ENCODE assay signal across 25 cellular contexts in the genomic region with DNA sequence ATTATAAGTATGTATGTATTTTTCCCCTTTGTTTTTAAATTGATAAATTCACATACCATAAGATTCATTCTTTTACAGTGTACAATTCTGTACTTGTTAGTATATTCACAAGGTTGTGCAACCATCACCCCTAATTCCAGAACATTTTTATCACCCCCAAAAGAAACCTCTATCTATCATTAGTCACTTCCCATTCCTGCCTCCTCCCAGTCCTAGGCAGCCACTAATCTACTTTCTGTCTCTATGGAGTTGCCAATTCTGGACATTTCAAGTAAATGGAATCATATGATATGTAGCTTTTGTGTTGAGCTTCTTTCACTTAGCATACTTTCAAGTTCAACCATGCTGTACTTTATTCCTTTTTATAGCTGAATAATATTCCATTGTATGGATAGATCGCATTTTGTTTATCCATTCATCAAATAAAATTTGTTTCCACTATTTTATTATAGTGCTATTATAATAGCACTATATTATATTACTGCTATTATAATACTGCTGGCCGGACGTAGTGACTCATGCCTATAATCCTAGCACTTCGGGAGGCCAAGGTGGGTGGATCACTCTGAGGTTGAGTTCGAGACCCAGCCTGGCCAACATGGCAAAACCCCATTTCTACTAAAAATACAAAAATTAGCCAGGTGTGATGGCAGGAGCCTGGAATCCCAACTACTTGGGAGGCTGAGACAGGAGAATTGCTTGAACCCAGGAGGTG. TPM values are rescaled to one million over a fixed set of nuclear protein-coding genes. Genes with fewer than 3 reads are reported as not detected.
DNase-seq lines count a peak whose midpoint lies in the region; ATAC-seq and TF ChIP-seq lines count a peak whose summit lies in the region.
"Had no signal": no experiment of that assay in that cellular context is flagged by ENCODE, and none has a peak within 500 bp of the region (broad histone marks: within the 10 kb centered on the region; RNA-seq: fewer than 3 reads in every experiment).

No MANE protein-coding gene starts in this region.

- H3K27ac ChIP-seq in left ventricle myocardium inferior (replicated peaks) = peak overlapping the region; percentile 77
- no peak overlapping the region for H3K27ac ChIP-seq in PC-3 (ENCODE audit: low read length)
- H3K27ac ChIP-seq in vagina = no peak overlapping the region
- H3K27ac ChIP-seq: BLaER1 treated with 17β-estradiol and CSF1 and Interleukin-3, amounts not matched to agents 10 nM and 100 nM; ovary; right lobe of liver had no signal

- H4K20me1 ChIP-seq in PC-3 (ENCODE audit: low read length) = peaks cover 63% of the 10 kb centered on the region

- BruUV-seq in PC-3 (replicated peaks; lab: Mats Ljungman, UMichigan) = no TSS peak

- DNase-seq in left ventricle myocardium inferior (no peak), Right ventricle myocardium inferior (ENCODE audit: missing footprints) (no peak), PC-3 (peak; percentile 12), fibroblast of mammary gland (ENCODE audit: low read depth) (peak; percentile 33), vagina (ENCODE audit: extremely low spot score in 2 of 2) (no peak), NCI-H82 treated with DMSO at 0.1 percent for 48 hours (lab: John Stamatoyannopoulos, UW; ENCODE audit: unreplicated experiment) (no peak)
- DNase-seq: ACHN, Calu3, cortex of kidney, head of caudate nucleus, Kasumi-1, midbrain, NCI-H1105, NCI-H2029, NCI-H2227 treated with DMSO at 0.1 percent for 48 hours, NCI-H774, ovary, right lobe of liver had no signal

- H3K36me3 ChIP-seq in left ventricle myocardium inferior (peaks cover 25% of the 10 kb centered on the region), PC-3 (ENCODE audit: low read depth, low read length) (peaks cover 28% of the 10 kb centered on the region), vagina (peaks cover 0 to 25% of the 10 kb centered on the region in 2 donors)
- H3K36me3 ChIP-seq: ovary had no signal

- no peak overlapping the region for H3K4me3 Mint-ChIP-seq in stimulated activated memory B cell treated with anti-CD40 and anti-IgM and Interleukin-4, amounts not matched to agents 10 μg/mL and 1 μg/mL and 100 μg/mL, for 72 hours
- H3K4me3 Mint-ChIP-seq: brain; natural killer cell treated with Interleukin-12 subunit alpha and Interleukin-12 subunit beta and Interleukin-15 and Interleukin-18, amount 100 ng/mL, for 72 hours had no signal

- H2AFZ ChIP-seq in PC-3 (ENCODE audit: low read length) = no peak overlapping the region

- no peak overlapping the region for H3K9ac ChIP-seq in PC-3 (ENCODE audit: low read length)
- H3K9ac ChIP-seq: BLaER1 treated with 17β-estradiol and CSF1 and Interleukin-3, amounts not matched to agents 10 nM and 100 nM had no signal

- TF ChIP-seq POLR2A in vagina (IDR thresholded peaks at IDR 0.05) = no peak

- no peaks in the 10 kb centered on the region for H3F3A ChIP-seq in PC-3 (ENCODE audit: low read length, unreplicated experiment)

- H3K27me3 ChIP-seq in left ventricle myocardium inferior (ENCODE audit: low read depth) (no peaks in the 10 kb centered on the region), PC-3 (ENCODE audit: low read length) (no peaks in the 10 kb centered on the region), vagina (no peaks in the 10 kb centered on the region)
- H3K27me3 ChIP-seq: BLaER1 treated with 17β-estradiol and CSF1 and Interleukin-3, amounts not matched to agents 10 nM and 100 nM; ovary; right lobe of liver had no signal

- TF ChIP-seq CTCF in left ventricle myocardium inferior (IDR thresholded peaks at IDR 0.05; ENCODE audit: borderline replicate concordance) (no peak), PC-3 (conservative IDR thresholded peaks at IDR 0.05; ENCODE audit: low read depth, low read length) (no peak), fibroblast of mammary gland (conservative IDR thresholded peaks at IDR 0.05; ENCODE audit: control insufficient read depth, insufficient read depth, low read depth, low read length) (no peak), vagina (IDR thresholded peaks at IDR 0.05) (no peak)

- intact Hi-C loops in left ventricle myocardium inferior (cut with micrococcal nuclease) (no loop called here), Right ventricle myocardium inferior (cut with DNase I) (no loop called here), PC-3 (cut with micrococcal nuclease) (no loop called here), vagina (cut with DNase I) (no loop called here)

- no peaks in the 10 kb centered on the region for H3K27me3 Mint-ChIP-seq in stimulated activated memory B cell treated with anti-CD40 and anti-IgM and Interleukin-4, amounts not matched to agents 10 μg/mL and 1 μg/mL and 100 μg/mL, for 72 hours
- H3K27me3 Mint-ChIP-seq: brain; natural killer cell treated with Interleukin-12 subunit alpha and Interleukin-12 subunit beta and Interleukin-15 and Interleukin-18, amount 100 ng/mL, for 72 hours had no signal

- H3K4me2 ChIP-seq in PC-3 (ENCODE audit: low read length) = no peak overlapping the region

- H3K27ac Mint-ChIP-seq in stimulated activated memory B cell treated with anti-CD40 and anti-IgM and Interleukin-4, amounts not matched to agents 10 μg/mL and 1 μg/mL and 100 μg/mL, for 72 hours = no peak overlapping the region
- H3K27ac Mint-ChIP-seq: brain; natural killer cell treated with Interleukin-12 subunit alpha and Interleukin-12 subunit beta and Interleukin-15 and Interleukin-18, amount 100 ng/mL, for 72 hours had no signal

- H3K79me2 ChIP-seq in PC-3 (ENCODE audit: low read length) = peaks cover 98% of the 10 kb centered on the region

- CTCF ChIA-PET in PC-3 (lab: Charles Lee) = no interaction called here

- H3K4me3 ChIP-seq in left ventricle myocardium inferior = no peak overlapping the region
- no peak overlapping the region for H3K4me3 ChIP-seq in PC-3 (ENCODE audit: low read length)
- no peak overlapping the region for H3K4me3 ChIP-seq in fibroblast of mammary gland (ENCODE audit: control insufficient read depth, low read depth, low read length)
- H3K4me3 ChIP-seq in vagina = no peak overlapping the region
- H3K4me3 ChIP-seq: BLaER1 treated with 17β-estradiol and CSF1 and Interleukin-3, amounts not matched to agents 10 nM and 100 nM; ovary; right lobe of liver had no signal

- no peaks in the 10 kb centered on the region for H3K9me2 ChIP-seq in PC-3 (replicated peaks; ENCODE audit: low read length)

- peaks cover 37% of the 10 kb centered on the region for H3K36me3 Mint-ChIP-seq in stimulated activated memory B cell treated with anti-CD40 and anti-IgM and Interleukin-4, amounts not matched to agents 10 μg/mL and 1 μg/mL and 100 μg/mL, for 72 hours

- H3K4me1 Mint-ChIP-seq in stimulated activated memory B cell treated with anti-CD40 and anti-IgM and Interleukin-4, amounts not matched to agents 10 μg/mL and 1 μg/mL and 100 μg/mL, for 72 hours = peaks cover 55% of the 10 kb centered on the region

- ATAC-seq in Right ventricle myocardium inferior (no peak), PC-3 (peak; percentile 39; the same call in 1 of the 2 replicates), GM21390 (IDR thresholded peaks at IDR 0.05; ENCODE audit: unreplicated experiment) (no peak)
- no peak for ATAC-seq in stimulated activated memory B cell treated with anti-CD40 and anti-IgM and Interleukin-4, amounts not matched to agents 10 μg/mL and 1 μg/mL and 100 μg/mL, for 72 hours
- ATAC-seq: natural killer cell treated with Interleukin-12 subunit alpha and Interleukin-12 subunit beta and Interleukin-15 and Interleukin-18, amount 100 ng/mL, for 72 hours; right lobe of liver had no signal

- POLR2A ChIA-PET in PC-3 (lab: Charles Lee; ENCODE audit: unreplicated experiment) = no interaction called here

- H3K9me3 Mint-ChIP-seq in stimulated activated memory B cell treated with anti-CD40 and anti-IgM and Interleukin-4, amounts not matched to agents 10 μg/mL and 1 μg/mL and 100 μg/mL, for 72 hours = no peaks in the 10 kb centered on the region
- H3K9me3 Mint-ChIP-seq: natural killer cell treated with Interleukin-12 subunit alpha and Interleukin-12 subunit beta and Interleukin-15 and Interleukin-18, amount 100 ng/mL, for 72 hours had no signal

- H3K9me3 ChIP-seq in left ventricle myocardium inferior (replicated peaks) = no peaks in the 10 kb centered on the region
- H3K9me3 ChIP-seq in PC-3 (ENCODE audit: low read length) = no peaks in the 10 kb centered on the region
- no peaks in the 10 kb centered on the region for H3K9me3 ChIP-seq in vagina
- H3K9me3 ChIP-seq: BLaER1 treated with 17β-estradiol and CSF1 and Interleukin-3, amounts not matched to agents 10 nM and 100 nM; ovary; right lobe of liver had no signal

- H3K4me1 ChIP-seq in left ventricle myocardium inferior (peaks cover 96% of the 10 kb centered on the region), PC-3 (ENCODE audit: insufficient read depth, low read length) (0 out of 2 replicates have a peak, but pooled peaks cover 13% of the 10 kb centered on the region), vagina (peaks cover 34% of the 10 kb centered on the region)

RNA-seq across cellular contexts. Expression of gene STARD7, which starts 10.9 kb away (rescaled TPM):
- 174 TPM for total RNA-seq in left ventricle myocardium inferior
- 194 TPM for total RNA-seq in Right ventricle myocardium inferior
- total RNA-seq in PC-3 (2014; rRNA removed) = 164 and 169 TPM in 2 replicates
- total RNA-seq in vagina = 69.5 TPM

RNA-seq across cellular contexts. Expression of gene DUSP2, which starts 52.5 kb away (rescaled TPM):
- total RNA-seq in left ventricle myocardium inferior = 0.82 TPM
- 1.3 TPM for total RNA-seq in Right ventricle myocardium inferior
- 6.9 and 16.7 TPM in 2 replicates for total RNA-seq in PC-3 (2014; rRNA removed)
- total RNA-seq in vagina = 14.0 TPM

RNA-seq across cellular contexts. Expression of gene ASTL, which starts 59.4 kb away (rescaled TPM):
- total RNA-seq in left ventricle myocardium inferior = not detected
- total RNA-seq in Right ventricle myocardium inferior = not detected
- total RNA-seq in PC-3 (2014; rRNA removed) = not detected in 2 replicates
- not detected for total RNA-seq in vagina
- total RNA-seq: Calu3, fibroblast of lung, H4, right lobe of liver had no signal

Comparison
In these comparisons a context has a peak if more than half of its experiments do, and no peak if none do; other contexts are left out.
1. DNase-seq: peak in PC-3 (single experiment) and fibroblast of mammary gland (single experiment); none in left ventricle myocardium inferior (single experiment), Right ventricle myocardium inferior (single experiment), vagina (0 of 2) and NCI-H82 treated with DMSO at 0.1 percent for 48 hours (single experiment).